In genomic region chr6:136767583-136768307, GRCh38 we compare ENCODE assay signal across 17 cellular contexts. TPM values are rescaled to one million over a fixed set of nuclear protein-coding genes. Genes with fewer than 3 reads are reported as not detected.
A peak's percentile ranks its signal among the peaks of the same experiment; 100 is the strongest.
DNase-seq lines count a peak whose midpoint lies in the region; ATAC-seq, FAIRE-seq and TF ChIP-seq lines count a peak whose summit lies in the region.
"Had no signal": no experiment of that assay in that cellular context is flagged by ENCODE, and none has a peak within 500 bp of the region (broad histone marks: within the 10 kb centered on the region; RNA-seq: fewer than 3 reads in every experiment).

No MANE protein-coding gene starts in this region.

- peak overlapping the region; percentile 58 to 97 (median 73) for H3K4me2 ChIP-seq in BLaER1 treated with 17β-estradiol and CSF1 and Interleukin-3, amounts not matched to agents 10 nM and 100 nM
- H3K4me2 ChIP-seq: hepatocyte had no signal

- peak overlapping the region in 10 of 11 experiments; percentile 21 to 72 (median 59); a peak in 15 of 22 replicates for H3K9ac ChIP-seq in BLaER1 treated with 17β-estradiol and CSF1 and Interleukin-3, amounts not matched to agents 10 nM and 100 nM

- peaks cover 0 to 52% (median 0%) of the 10 kb centered on the region in 11 experiments; a peak in 5 of 22 replicates for H4K20me1 ChIP-seq in BLaER1 treated with 17β-estradiol and CSF1 and Interleukin-3, amounts not matched to agents 10 nM and 100 nM

- intact Hi-C loops in right lobe of liver (cut with DNase I), result no loop called here

- H3K4me1 ChIP-seq in BLaER1 treated with 17β-estradiol and CSF1 and Interleukin-3, amounts not matched to agents 10 nM and 100 nM, result peaks cover 39 to 88% (median 69%) of the 10 kb centered on the region in 10 experiments
- H3K4me1 ChIP-seq in right lobe of liver (peaks cover 2 to 45% (median 11%) of the 10 kb centered on the region in 4 donors), foreskin keratinocyte (peaks cover 3% of the 10 kb centered on the region)

- H3K27ac ChIP-seq in BLaER1 treated with 17β-estradiol and CSF1 and Interleukin-3, amounts not matched to agents 10 nM and 100 nM, result peak overlapping the region; percentile 41 to 85 (median 75); a peak in 20 of 22 replicates
- H3K27ac ChIP-seq in right lobe of liver (peak overlapping the region in 2 of 3 donors; percentile 44 to 58), foreskin keratinocyte (no peak overlapping the region)
- H3K27ac ChIP-seq: brain microvascular endothelial cell, hepatocyte, prostate gland had no signal

- peak; percentile 54 to 71 (median 63) for ATAC-seq in right lobe of liver
- ATAC-seq in foreskin keratinocyte, result no peak

- peak; percentile 11 for FAIRE-seq in D721Med (lab: Jason Lieb, UNC)
- FAIRE-seq: endothelial cell of umbilical vein, HTR-8/SVneo had no signal

- H3K9me3 ChIP-seq in BLaER1 treated with 17β-estradiol and CSF1 and Interleukin-3, amounts not matched to agents 10 nM and 100 nM (replicated peaks in 1 of 11), result peaks cover 0 to 15% (median 12%) of the 10 kb centered on the region in 11 experiments; a peak in 16 of 22 replicates
- H3K9me3 ChIP-seq in right lobe of liver, result no peaks in the 10 kb centered on the region
- H3K9me3 ChIP-seq: prostate gland had no signal

- DNase-seq in D721Med (ENCODE audit: insufficient read length, low spot score) (no peak), OCI-M1 (lab: John Stamatoyannopoulos, UW) (peak; percentile 60), right lobe of liver (no peak), T-helper 9 cell (no peak), foreskin keratinocyte (no peak), RKO (ENCODE audit: low spot score) (no peak)
- DNase-seq: activated T-cell treated with anti-CD3 and anti-CD28 coated beads, Interleukin-2, amount 50 U/mL, for 1 hour; brain microvascular endothelial cell; DMS153; HCEC 1CT; NCI-H2029; stimulated activated CD4-positive, alpha-beta T cell treated with anti-CD3 and anti-CD28 coated beads, Interleukin-4, amount 100 ng/mL, for 24 hours had no signal

- H3K27me3 ChIP-seq in BLaER1 treated with 17β-estradiol and CSF1 and Interleukin-3, amounts not matched to agents 10 nM and 100 nM, result no peaks in the 10 kb centered on the region
- H3K27me3 ChIP-seq in right lobe of liver, result no peaks in the 10 kb centered on the region
- no peaks in the 10 kb centered on the region for H3K27me3 ChIP-seq in foreskin keratinocyte
- H3K27me3 ChIP-seq: brain microvascular endothelial cell, hepatocyte had no signal

- TF ChIP-seq POLR2A in right lobe of liver (IDR thresholded peaks at IDR 0.05), result no peak

- H3K4me3 ChIP-seq in BLaER1 treated with 17β-estradiol and CSF1 and Interleukin-3, amounts not matched to agents 10 nM and 100 nM, result peak overlapping the region in 6 of 10 experiments; percentile 1 to 48 (median 15); a peak in 5 of 20 replicates
- H3K4me3 ChIP-seq in right lobe of liver, result peak overlapping the region in 1 of 3 donors; percentile 8
- H3K4me3 ChIP-seq: hepatocyte, prostate gland had no signal

- TF ChIP-seq CTCF in D721Med (IDR thresholded peaks at IDR 0.05; ENCODE audit: insufficient read depth, missing control alignments), result no peak
- TF ChIP-seq CTCF in right lobe of liver (IDR thresholded peaks at IDR 0.05), result no peak
- TF ChIP-seq CTCF in foreskin keratinocyte (conservative IDR thresholded peaks at IDR 0.05), result no peak

- H3K36me3 ChIP-seq in BLaER1 treated with 17β-estradiol and CSF1 and Interleukin-3, amounts not matched to agents 10 nM and 100 nM, result peaks cover 0 to 4% (median 0%) of the 10 kb centered on the region in 11 experiments; a peak in 3 of 22 replicates
- H3K36me3 ChIP-seq in right lobe of liver, result no peaks in the 10 kb centered on the region
- H3K36me3 ChIP-seq: brain microvascular endothelial cell, prostate gland had no signal

- WGBS in right lobe of liver (ENCODE audit: insufficient coverage, low coverage, low lambda C conversion rate, missing lambda C conversion rate), result 25% methylated on average over 6 of the region's 6 CpGs

RNA-seq across cellular contexts. Expression of gene MAP3K5, which starts 24.5 kb away (rescaled TPM):
- total RNA-seq in right lobe of liver (10 to 100 TPM in 1 of 6 experiments, 1 to 10 TPM in 5; 5.0 to 10.4 (median 6.9) TPM), foreskin keratinocyte (4.1 and 4.5 TPM in 2 replicates)
- 0.92 and 1.1 TPM in 2 replicates for polyA plus RNA-seq in foreskin keratinocyte

RNA-seq across cellular contexts. Expression of gene PEX7, which starts 54.6 kb away (rescaled TPM):
- total RNA-seq in right lobe of liver (1 to 10 TPM; 4.8 to 8.7 (median 5.2) TPM), foreskin keratinocyte (7.2 and 7.5 TPM in 2 replicates)
- polyA plus RNA-seq in foreskin keratinocyte, result 6.5 and 7.1 TPM in 2 replicates
